In genomic region chr2:8003462-8004075, GRCh38 we compare ENCODE assay signal across 8 cellular contexts.
DNase-seq lines count a peak whose midpoint lies in the region; ATAC-seq and TF ChIP-seq lines count a peak whose summit lies in the region.

No MANE protein-coding gene starts in this region.

- no peaks in the 10 kb centered on the region for H3K27me3 Mint-ChIP-seq in GM23338 (ENCODE audit: insufficient read depth, low read depth, poor library complexity)

- H3K9me3 Mint-ChIP-seq in GM23338, result no peaks in the 10 kb centered on the region

- H3F3A ChIP-seq in GM23338 (replicated peaks; ENCODE audit: low read depth), result no peaks in the 10 kb centered on the region

- H3K9me2 ChIP-seq in GM23338 (ENCODE audit: insufficient read depth), result peaks cover 31% of the 10 kb centered on the region

- H3K4me3 ChIP-seq in GM23338 (no peak overlapping the region), WI38 (ENCODE audit: low read depth, low read length) (0 out of 2 replicates have a peak overlapping the region, but pooled peaks have one; percentile 2)

- no peaks in the 10 kb centered on the region for H3K36me3 ChIP-seq in GM23338 (ENCODE audit: insufficient read depth)

- no peaks in the 10 kb centered on the region for H4K20me1 ChIP-seq in GM23338 (replicated peaks; ENCODE audit: insufficient read depth)

- H3K27ac ChIP-seq in GM23338 (ENCODE audit: low read depth), result no peak overlapping the region

- H3K4me1 Mint-ChIP-seq in GM23338, result peaks cover 8% of the 10 kb centered on the region

- H3K4me3 Mint-ChIP-seq in GM23338, result no peak overlapping the region

- TF ChIP-seq CTCF in GM23338 (conservative IDR thresholded peaks at IDR 0.05; ENCODE audit: low read depth in 2 of 2), result no peak
- no peak for TF ChIP-seq CTCF in WI38 (IDR thresholded peaks at IDR 0.05; ENCODE audit: low read depth, low read length)

- DNase-seq in GM23338 (ENCODE audit: low spot score) (no peak), hepatic stellate cell (ENCODE audit: low spot score) (peak; percentile 42), stromal cell of bone marrow (ENCODE audit: low read depth) (peak; percentile 48), NCI-H2227 treated with DMSO at 0.1 percent for 48 hours (lab: John Stamatoyannopoulos, UW) (no peak)
- no peak for DNase-seq in stimulated activated CD8-positive, alpha-beta memory T cell treated with anti-CD3 and anti-CD28 coated beads, Interleukin-4, amount 100 ng/mL, for 48 hours

- no peaks in the 10 kb centered on the region for H3K79me2 ChIP-seq in GM23338 (replicated peaks; ENCODE audit: insufficient read depth)

- no peaks in the 10 kb centered on the region for H3K27me3 ChIP-seq in GM23338 (ENCODE audit: insufficient read depth)

- peaks cover 3% of the 10 kb centered on the region; the same call in 1 of the 2 replicates for H3K4me1 ChIP-seq in GM23338 (ENCODE audit: insufficient read depth)

- no peak overlapping the region for H3K27ac Mint-ChIP-seq in GM23338

- H3K4me2 ChIP-seq in GM23338, result no peak overlapping the region

- ATAC-seq in GM23338 (peak; percentile 42; the same call in 2 of the 3 replicates), HG03045 (IDR thresholded peaks at IDR 0.05; ENCODE audit: unreplicated experiment) (no peak), HG02938 (IDR thresholded peaks at IDR 0.05; ENCODE audit: unreplicated experiment) (no peak)

- peak overlapping the region; percentile 81 for H2AFZ ChIP-seq in GM23338

- H3K36me3 Mint-ChIP-seq in GM23338 (ENCODE audit: low read depth), result no peaks in the 10 kb centered on the region

TF ChIP-seq in GM23338, 12 proteins besides CTCF, POLR2A, EP300 and RAD21:
- TF ChIP-seq POLR2AphosphoS5 (IDR thresholded peaks at IDR 0.05; ENCODE audit: low read depth), result no peak
- TF ChIP-seq, protein P1, sequence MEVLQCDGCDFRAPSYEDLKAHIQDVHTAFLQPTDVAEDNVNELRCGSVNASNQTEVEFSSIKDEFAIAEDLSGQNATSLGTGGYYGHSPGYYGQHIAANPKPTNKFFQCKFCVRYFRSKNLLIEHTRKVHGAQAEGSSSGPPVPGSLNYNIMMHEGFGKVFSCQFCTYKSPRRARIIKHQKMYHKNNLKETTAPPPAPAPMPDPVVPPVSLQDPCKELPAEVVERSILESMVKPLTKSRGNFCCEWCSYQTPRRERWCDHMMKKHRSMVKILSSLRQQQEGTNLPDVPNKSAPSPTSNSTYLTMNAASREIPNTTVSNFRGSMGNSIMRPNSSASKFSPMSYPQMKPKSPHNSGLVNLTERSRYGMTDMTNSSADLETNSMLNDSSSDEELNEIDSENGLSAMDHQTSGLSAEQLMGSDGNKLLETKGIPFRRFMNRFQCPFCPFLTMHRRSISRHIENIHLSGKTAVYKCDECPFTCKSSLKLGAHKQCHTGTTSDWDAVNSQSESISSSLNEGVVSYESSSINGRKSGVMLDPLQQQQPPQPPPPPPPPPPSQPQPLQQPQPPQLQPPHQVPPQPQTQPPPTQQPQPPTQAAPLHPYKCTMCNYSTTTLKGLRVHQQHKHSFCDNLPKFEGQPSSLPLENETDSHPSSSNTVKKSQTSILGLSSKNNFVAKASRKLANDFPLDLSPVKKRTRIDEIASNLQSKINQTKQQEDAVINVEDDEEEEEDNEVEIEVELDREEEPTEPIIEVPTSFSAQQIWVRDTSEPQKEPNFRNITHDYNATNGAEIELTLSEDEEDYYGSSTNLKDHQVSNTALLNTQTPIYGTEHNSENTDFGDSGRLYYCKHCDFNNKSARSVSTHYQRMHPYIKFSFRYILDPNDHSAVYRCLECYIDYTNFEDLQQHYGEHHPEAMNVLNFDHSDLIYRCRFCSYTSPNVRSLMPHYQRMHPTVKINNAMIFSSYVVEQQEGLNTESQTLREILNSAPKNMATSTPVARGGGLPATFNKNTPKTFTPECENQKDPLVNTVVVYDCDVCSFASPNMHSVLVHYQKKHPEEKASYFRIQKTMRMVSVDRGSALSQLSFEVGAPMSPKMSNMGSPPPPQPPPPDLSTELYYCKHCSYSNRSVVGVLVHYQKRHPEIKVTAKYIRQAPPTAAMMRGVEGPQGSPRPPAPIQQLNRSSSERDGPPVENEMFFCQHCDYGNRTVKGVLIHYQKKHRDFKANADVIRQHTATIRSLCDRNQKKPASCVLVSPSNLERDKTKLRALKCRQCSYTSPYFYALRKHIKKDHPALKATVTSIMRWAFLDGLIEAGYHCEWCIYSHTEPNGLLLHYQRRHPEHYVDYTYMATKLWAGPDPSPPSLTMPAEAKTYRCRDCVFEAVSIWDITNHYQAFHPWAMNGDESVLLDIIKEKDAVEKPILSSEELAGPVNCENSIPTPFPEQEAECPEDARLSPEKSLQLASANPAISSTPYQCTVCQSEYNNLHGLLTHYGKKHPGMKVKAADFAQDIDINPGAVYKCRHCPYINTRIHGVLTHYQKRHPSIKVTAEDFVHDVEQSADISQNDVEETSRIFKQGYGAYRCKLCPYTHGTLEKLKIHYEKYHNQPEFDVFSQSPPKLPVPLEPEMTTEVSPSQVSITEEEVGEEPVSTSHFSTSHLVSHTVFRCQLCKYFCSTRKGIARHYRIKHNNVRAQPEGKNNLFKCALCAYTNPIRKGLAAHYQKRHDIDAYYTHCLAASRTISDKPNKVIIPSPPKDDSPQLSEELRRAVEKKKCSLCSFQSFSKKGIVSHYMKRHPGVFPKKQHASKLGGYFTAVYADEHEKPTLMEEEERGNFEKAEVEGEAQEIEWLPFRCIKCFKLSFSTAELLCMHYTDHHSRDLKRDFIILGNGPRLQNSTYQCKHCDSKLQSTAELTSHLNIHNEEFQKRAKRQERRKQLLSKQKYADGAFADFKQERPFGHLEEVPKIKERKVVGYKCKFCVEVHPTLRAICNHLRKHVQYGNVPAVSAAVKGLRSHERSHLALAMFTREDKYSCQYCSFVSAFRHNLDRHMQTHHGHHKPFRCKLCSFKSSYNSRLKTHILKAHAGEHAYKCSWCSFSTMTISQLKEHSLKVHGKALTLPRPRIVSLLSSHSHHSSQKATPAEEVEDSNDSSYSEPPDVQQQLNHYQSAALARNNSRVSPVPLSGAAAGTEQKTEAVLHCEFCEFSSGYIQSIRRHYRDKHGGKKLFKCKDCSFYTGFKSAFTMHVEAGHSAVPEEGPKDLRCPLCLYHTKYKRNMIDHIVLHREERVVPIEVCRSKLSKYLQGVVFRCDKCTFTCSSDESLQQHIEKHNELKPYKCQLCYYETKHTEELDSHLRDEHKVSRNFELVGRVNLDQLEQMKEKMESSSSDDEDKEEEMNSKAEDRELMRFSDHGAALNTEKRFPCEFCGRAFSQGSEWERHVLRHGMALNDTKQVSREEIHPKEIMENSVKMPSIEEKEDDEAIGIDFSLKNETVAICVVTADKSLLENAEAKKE (CRISPR knock-in tag; IDR thresholded peaks at IDR 0.05), result no peak
- TF ChIP-seq JUNB (IDR thresholded peaks at IDR 0.05; ENCODE audit: unreplicated experiment), result no peak
- TF ChIP-seq ZNF331 (CRISPR knock-in tag; IDR thresholded peaks at IDR 0.05; ENCODE audit: low read depth), result no peak
- TF ChIP-seq EZH2 (IDR thresholded peaks at IDR 0.05; ENCODE audit: low read depth, unreplicated experiment), result no peak
- TF ChIP-seq EZH2phosphoT487 (IDR thresholded peaks at IDR 0.05; ENCODE audit: unreplicated experiment), result no peak
- TF ChIP-seq, protein P2, sequence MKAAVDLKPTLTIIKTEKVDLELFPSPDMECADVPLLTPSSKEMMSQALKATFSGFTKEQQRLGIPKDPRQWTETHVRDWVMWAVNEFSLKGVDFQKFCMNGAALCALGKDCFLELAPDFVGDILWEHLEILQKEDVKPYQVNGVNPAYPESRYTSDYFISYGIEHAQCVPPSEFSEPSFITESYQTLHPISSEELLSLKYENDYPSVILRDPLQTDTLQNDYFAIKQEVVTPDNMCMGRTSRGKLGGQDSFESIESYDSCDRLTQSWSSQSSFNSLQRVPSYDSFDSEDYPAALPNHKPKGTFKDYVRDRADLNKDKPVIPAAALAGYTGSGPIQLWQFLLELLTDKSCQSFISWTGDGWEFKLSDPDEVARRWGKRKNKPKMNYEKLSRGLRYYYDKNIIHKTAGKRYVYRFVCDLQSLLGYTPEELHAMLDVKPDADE (IDR thresholded peaks at IDR 0.05), result no peak
- no peak for TF ChIP-seq STAT1 (IDR thresholded peaks at IDR 0.05; ENCODE audit: unreplicated experiment)
TF ChIP-seq in GM23338: peak in this region for 0.

Comparison
In these comparisons a context has a peak if more than half of its experiments do, and no peak if none do; other contexts are left out.
1. DNase-seq: peak in hepatic stellate cell (single experiment) and stromal cell of bone marrow (single experiment); none in GM23338 (single experiment), stimulated activated CD8-positive, alpha-beta memory T cell treated with anti-CD3 and anti-CD28 coated beads, Interleukin-4, amount 100 ng/mL, for 48 hours (single experiment) and NCI-H2227 treated with DMSO at 0.1 percent for 48 hours (single experiment).